9 cellular contexts compared by ENCODE assay signal in genomic region chr1:32992489-32993214, GRCh38. TPM values are rescaled to one million over a fixed set of nuclear protein-coding genes. Genes with fewer than 3 reads are reported as not detected.
DNase-seq lines count a peak whose midpoint lies in the region; FAIRE-seq and TF ChIP-seq lines count a peak whose summit lies in the region.
"Had no signal": no experiment of that assay in that cellular context is flagged by ENCODE, and none has a peak within 500 bp of the region (broad histone marks: within the 10 kb centered on the region; RNA-seq: fewer than 3 reads in every experiment).

No MANE protein-coding gene starts in this region.

- H4K20me1 ChIP-seq in endothelial cell of umbilical vein (replicated peaks; ENCODE audit: control insufficient read depth, extremely low read depth, insufficient read depth, low read length): no peaks in the 10 kb centered on the region

- dilution Hi-C loops in endothelial cell of umbilical vein (cut with MboI; ENCODE audit: extremely low pct_ligation_motif_present, low sequenced_read_pairs): no loop called here

- no TSS peak for BruUV-seq in endothelial cell of umbilical vein (replicated peaks; lab: Mats Ljungman, UMichigan)

- H3K4me3 ChIP-seq in endothelial cell of umbilical vein (replicated peaks in 1 of 3; ENCODE audit: insufficient read depth in 1 of 3, low read depth in 1 of 3, low read length in 3 of 3) (no peak overlapping the region), transverse colon (no peak overlapping the region)

- no peak for TF ChIP-seq EP300 in transverse colon (IDR thresholded peaks at IDR 0.05; ENCODE audit: low read depth)

- no peaks in the 10 kb centered on the region for H3K36me3 ChIP-seq in endothelial cell of umbilical vein (ENCODE audit: control insufficient read depth in 2 of 2, extremely low read depth in 1 of 2, insufficient read depth in 2 of 2, low read length in 2 of 2)
- H3K36me3 ChIP-seq in transverse colon: no peaks in the 10 kb centered on the region

- in situ Hi-C loops in transverse colon (cut with MboI; ENCODE audit: low pct_ligation_motif_present in 1 of 4, low pct_unique_long_range_greater_than_20kb in 1 of 4, low sequenced_read_pairs in 3 of 4): no loop called here

- DNase-seq in NCI-H2196 (lab: John Stamatoyannopoulos, UW; ENCODE audit: unreplicated experiment) (peak; percentile 12), NCI-H2196 treated with DMSO at 0.1 percent for 48 hours (lab: John Stamatoyannopoulos, UW; ENCODE audit: unreplicated experiment) (no peak), HEK293T (ENCODE audit: extremely low spot score) (peak; percentile 74), LHCN-M2 (ENCODE audit: low read depth) (peak; percentile 98), endothelial cell of umbilical vein (ENCODE audit: low read depth, low spot score) (peak; percentile 46), myocyte (ENCODE audit: low read depth) (peak; percentile 99), transverse colon (peak; percentile 90)
- peak; percentile 53 for DNase-seq in activated CD4-positive, CD25-positive, alpha-beta regulatory T cell treated with anti-CD3 and anti-CD28 coated beads, Interleukin-2, amount 50 U/mL, for 72 hours

- WGBS in transverse colon (ENCODE audit: low coverage in 1 of 2), 2 donors: 45% methylated on average over 5 of the region's 5 CpGs; no CpG with 5 or more reads in 1 of the 2 donors

- H3K9me1 ChIP-seq in endothelial cell of umbilical vein (replicated peaks; ENCODE audit: control insufficient read depth, extremely low read depth, insufficient read depth, low read length): no peaks in the 10 kb centered on the region

- no peaks in the 10 kb centered on the region for H3K79me2 ChIP-seq in endothelial cell of umbilical vein (ENCODE audit: control insufficient read depth, insufficient read depth, low read length)

- H3K27ac ChIP-seq in endothelial cell of umbilical vein (ENCODE audit: insufficient read depth, low read depth, low read length) (peak overlapping the region; percentile 36), transverse colon (peak overlapping the region; percentile 72 to 80 (median 74))
- H3K27ac ChIP-seq: C4-2B had no signal

- H3K4me1 ChIP-seq in endothelial cell of umbilical vein (ENCODE audit: control insufficient read depth, extremely low read depth, insufficient read depth, low read length) (peaks cover 40% of the 10 kb centered on the region), transverse colon (peaks cover 14 to 28% (median 24%) of the 10 kb centered on the region in 4 donors)

- H3K4me2 ChIP-seq in endothelial cell of umbilical vein (ENCODE audit: insufficient read depth, low read length): no peak overlapping the region

- peak; percentile 84 for FAIRE-seq in endothelial cell of umbilical vein (lab: Jason Lieb, UNC)

- CTCF ChIA-PET in HEK293T (lab: Yijun Ruan, JAX): interaction anchor here (1.0 kb wide), 1 partner anchor 9 kb away, joined by 3 read pairs; no protein-coding TSS in a partner anchor
- CTCF ChIA-PET in endothelial cell of umbilical vein (lab: Charles Lee): interaction anchor here (0.8 to 4.9 kb wide), 8 partner anchors 8 to 59 kb away, joined by 3 to 28 read pairs (median 5); no protein-coding TSS in a partner anchor

- intact Hi-C loops in endothelial cell of umbilical vein (cut with micrococcal nuclease): no loop called here
- intact Hi-C loops in transverse colon (cut with DNase I; ENCODE audit: low total_unique reads): no loop called here

- POLR2A ChIA-PET in HEK293T (lab: Yijun Ruan, JAX): interaction anchor here (3.0 kb wide), 1 partner anchor 28 kb away, joined by 15 read pairs; the partner anchor contains the start of gene RNF19B
- POLR2A ChIA-PET in endothelial cell of umbilical vein (lab: Charles Lee): interaction anchor here (0.5 to 0.8 kb wide), 3 partner anchors 13 to 65 kb away, joined by 3 to 4 read pairs (median 3); partner anchors contain the start of gene RNF19B

- TF ChIP-seq CTCF in endothelial cell of umbilical vein (IDR thresholded peaks at IDR 0.05; ENCODE audit: extremely low read depth in 1 of 2, insufficient read depth in 1 of 2, low read depth in 1 of 2, low read length in 2 of 2) (no peak), transverse colon (IDR thresholded peaks at IDR 0.05) (no peak)

- TF ChIP-seq POLR2A in endothelial cell of umbilical vein (IDR thresholded peaks at IDR 0.05; ENCODE audit: low read depth, low read length): no peak
- TF ChIP-seq POLR2A in transverse colon (IDR thresholded peaks at IDR 0.05): peak; percentile 64

- no peaks in the 10 kb centered on the region for H3K27me3 ChIP-seq in endothelial cell of umbilical vein (ENCODE audit: control insufficient read depth in 2 of 2, insufficient read depth in 2 of 2, low read length in 2 of 2)
- H3K27me3 ChIP-seq in transverse colon: no peaks in the 10 kb centered on the region

- H3K9me3 ChIP-seq in endothelial cell of umbilical vein (replicated peaks; ENCODE audit: control insufficient read depth, insufficient read depth, low read length) (no peaks in the 10 kb centered on the region), transverse colon (no peaks in the 10 kb centered on the region)

- H2AFZ ChIP-seq in endothelial cell of umbilical vein (ENCODE audit: low read depth, low read length): no peak overlapping the region

- H3K9ac ChIP-seq in endothelial cell of umbilical vein (replicated peaks; ENCODE audit: extremely low read depth, insufficient read depth, low read length): no peak overlapping the region

TF ChIP-seq in HEK293T, 16 proteins besides CTCF, POLR2A, EP300 and RAD21:
- TF ChIP-seq HDGF (IDR thresholded peaks at IDR 0.05; ENCODE audit: borderline replicate concordance) (peak; percentile 38; the same call in 1 of the 2 replicates), ARNT (IDR thresholded peaks at IDR 0.05) (no peak)

TF ChIP-seq in endothelial cell of umbilical vein, 7 proteins besides CTCF, POLR2A, EP300 and RAD21:
- no peak for TF ChIP-seq EZH2 (IDR thresholded peaks at IDR 0.05; ENCODE audit: borderline replicate concordance, low read depth, low read length, severe bottlenecking)
- TF ChIP-seq JUN (IDR thresholded peaks at IDR 0.05; ENCODE audit: borderline replicate concordance, insufficient read depth, insufficient read length, low read depth): no peak
- TF ChIP-seq MYC (IDR thresholded peaks at IDR 0.05; ENCODE audit: low read depth, low read length): no peak
- TF ChIP-seq MAX (IDR thresholded peaks at IDR 0.05; ENCODE audit: insufficient read depth, insufficient read length): no peak
- no peak for TF ChIP-seq FOS (IDR thresholded peaks at IDR 0.05; ENCODE audit: borderline replicate concordance, insufficient read depth, low read length)
TF ChIP-seq in endothelial cell of umbilical vein: peak in this region for 0.

RNA-seq across cellular contexts. Expression of gene RNF19B, which starts 28.0 kb away (rescaled TPM):
- total RNA-seq in LHCN-M2 (2014; rRNA removed): 12.9 and 13.7 TPM in 2 replicates
- polyA plus RNA-seq in LHCN-M2 (2012): 8.5 TPM
- total RNA-seq in endothelial cell of umbilical vein: 24.2 and 25.6 TPM in 2 replicates
- 19.2 and 19.6 TPM in 2 replicates for polyA plus RNA-seq in endothelial cell of umbilical vein
- 24.0 and 26.1 TPM in 2 replicates for polyA plus RNA-seq in endothelial cell of umbilical vein (2011; cell fraction: cytosol; rRNA removed)
- 13.0 and 13.6 TPM in 2 replicates for polyA plus RNA-seq in endothelial cell of umbilical vein (2011; cell fraction: nucleus; rRNA removed)
- polyA plus RNA-seq in endothelial cell of umbilical vein (2012): 26.1 and 29.0 TPM in 2 replicates
- polyA minus RNA-seq in endothelial cell of umbilical vein: 25.3 and 31.0 TPM in 2 replicates
- 9.6 TPM for polyA minus RNA-seq in endothelial cell of umbilical vein (2011; cell fraction: cytosol; rRNA and poly(A)+ RNA removed)
- polyA minus RNA-seq in endothelial cell of umbilical vein (2011; cell fraction: nucleus; rRNA and poly(A)+ RNA removed): 9.5 and 9.8 TPM in 2 replicates
- 14.9 and 23.4 TPM in 2 replicates for total RNA-seq in myocyte
- 17.8 TPM for polyA plus RNA-seq in myocyte (2012)
- total RNA-seq in transverse colon: 10 to 100 TPM; 22.5 to 83.8 (median 62.0) TPM

RNA-seq across cellular contexts. Expression of gene AK2, which starts 44.0 kb away (rescaled TPM):
- total RNA-seq in LHCN-M2 (2014; rRNA removed) (182 and 189 TPM in 2 replicates), endothelial cell of umbilical vein (131 and 134 TPM in 2 replicates), myocyte (127 and 166 TPM in 2 replicates), transverse colon (100 to 1,000 TPM; 209 to 296 (median 211) TPM)
- polyA plus RNA-seq in LHCN-M2 (2012): 160 TPM
- 71.4 and 107 TPM in 2 replicates for polyA plus RNA-seq in endothelial cell of umbilical vein
- 180 and 198 TPM in 2 replicates for polyA plus RNA-seq in endothelial cell of umbilical vein (2011; cell fraction: cytosol; rRNA removed)
- 129 and 207 TPM in 2 replicates for polyA plus RNA-seq in endothelial cell of umbilical vein (2011; cell fraction: nucleus; rRNA removed)
- 115 and 131 TPM in 2 replicates for polyA plus RNA-seq in endothelial cell of umbilical vein (2012)
- 48.3 and 61.9 TPM in 2 replicates for polyA minus RNA-seq in endothelial cell of umbilical vein
- 106 TPM for polyA minus RNA-seq in endothelial cell of umbilical vein (2011; cell fraction: cytosol; rRNA and poly(A)+ RNA removed)
- 50.1 and 83.7 TPM in 2 replicates for polyA minus RNA-seq in endothelial cell of umbilical vein (2011; cell fraction: nucleus; rRNA and poly(A)+ RNA removed)
- 179 TPM for polyA plus RNA-seq in myocyte (2012)
